8 cellular contexts compared by ENCODE assay signal in the genomic region with DNA sequence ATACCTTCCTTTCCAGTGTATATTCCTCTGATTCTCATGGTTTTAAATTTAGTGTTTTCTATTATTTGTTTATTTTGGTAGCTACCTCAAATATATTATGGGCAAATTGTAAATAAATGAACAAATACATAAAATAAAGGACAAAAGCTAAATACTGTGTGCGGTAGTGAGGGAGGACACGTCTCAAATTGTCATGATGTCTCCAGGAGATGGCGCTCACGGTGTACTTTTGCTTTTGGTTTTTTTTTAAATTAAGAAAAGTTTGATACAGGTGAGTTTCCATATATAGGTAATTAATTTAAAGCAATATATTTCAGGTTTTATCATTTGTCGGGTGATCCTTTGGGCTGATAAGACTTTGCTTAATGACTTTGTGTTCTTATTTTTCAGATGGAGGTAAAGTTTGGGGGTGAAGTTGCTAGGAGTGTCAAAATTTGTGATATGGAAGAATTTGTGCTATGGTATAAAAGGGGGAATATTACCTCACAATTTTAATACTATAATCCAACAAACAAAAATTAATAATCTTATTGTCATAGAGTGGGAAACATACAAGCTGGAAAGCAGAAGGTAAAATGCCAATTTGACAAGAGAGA.
A peak's percentile ranks its signal among the peaks of the same experiment; 100 is the strongest.
DNase-seq lines count a peak whose midpoint lies in the region; ATAC-seq, FAIRE-seq and TF ChIP-seq lines count a peak whose summit lies in the region.

No MANE protein-coding gene starts in this region.

- POLR2A ChIA-PET in K562 (lab: Yijun Ruan, JAX), result no interaction called here

- intact Hi-C loops in K562 (cut with micrococcal nuclease) (loop anchor here (1.0 kb wide), 1 partner anchor 684 kb away; no protein-coding TSS in a partner anchor), thyroid gland (cut with DNase I) (no loop called here)

- no peak for ATAC-seq in K562
- ATAC-seq in activated T-helper 17 cell treated with anti-CD3 and anti-CD28 coated beads, Interleukin-2, amount 50 U/mL, for 72 hours (replicated peaks), result no peak

- H4K20me1 ChIP-seq in K562 (replicated peaks; ENCODE audit: control insufficient read depth, insufficient read depth, low read length), result no peaks in the 10 kb centered on the region

- TF ChIP-seq EP300 in K562 (IDR thresholded peaks at IDR 0.05; ENCODE audit: low read length), result no peak

- DNase-seq in KBM-7, result peak; percentile 35
- DNase-seq in K562 (ENCODE audit: extremely low read depth in 1 of 4, low spot score in 3 of 4), result peak; percentile 19 to 55 (median 40)
- peak; percentile 22 for DNase-seq in midbrain (lab: John Stamatoyannopoulos, UW)
- no peak for DNase-seq in thyroid gland
- DNase-seq in germinal center (ENCODE audit: low spot score), result no peak
- DNase-seq in activated naive CD4-positive, alpha-beta T cell (lab: John Stamatoyannopoulos, UW), result no peak

- no peak overlapping the region for H3K27ac Mint-ChIP-seq in activated T-helper 17 cell treated with anti-CD3 and anti-CD28 coated beads, Interleukin-2, amount 50 U/mL, for 72 hours

- no peaks in the 10 kb centered on the region for H3K4me1 Mint-ChIP-seq in activated T-helper 17 cell treated with anti-CD3 and anti-CD28 coated beads, Interleukin-2, amount 50 U/mL, for 72 hours

- TF ChIP-seq POLR2A in K562 (conservative IDR thresholded peaks at IDR 0.05) (no peak), thyroid gland (IDR thresholded peaks at IDR 0.05) (no peak)

- no TSS peak for BruUV-seq in K562 (replicated peaks; lab: Mats Ljungman, UMichigan)

- H3K27ac ChIP-seq in K562 (ENCODE audit: extremely low read depth, low read depth, low read length) (no peak overlapping the region), thyroid gland (no peak overlapping the region)

- H3K9me3 Mint-ChIP-seq in activated T-helper 17 cell treated with anti-CD3 and anti-CD28 coated beads, Interleukin-2, amount 50 U/mL, for 72 hours, result peaks cover 10% of the 10 kb centered on the region

- no peak overlapping the region for H3K4me3 Mint-ChIP-seq in activated T-helper 17 cell treated with anti-CD3 and anti-CD28 coated beads, Interleukin-2, amount 50 U/mL, for 72 hours

- CTCF ChIA-PET in K562 (lab: Yijun Ruan, JAX; ENCODE audit: low intra/inter-chr PET ratio), result no interaction called here

- H3K9me3 ChIP-seq in K562 (replicated peaks; ENCODE audit: control insufficient read depth, insufficient read depth, low read depth, low read length), result no peaks in the 10 kb centered on the region; the same call in 1 of the 2 replicates
- no peaks in the 10 kb centered on the region for H3K9me3 ChIP-seq in thyroid gland

- TF ChIP-seq CTCF in K562 (IDR thresholded peaks at IDR 0.05 in 2 of 3, conservative IDR thresholded peaks at IDR 0.05 in 1 of 3; ENCODE audit: insufficient read depth in 2 of 3, low read depth in 1 of 3, low read length in 3 of 3) (peak in 2 of 3 experiments; percentile 42 to 46; a peak in 3 of 6 replicates), thyroid gland (IDR thresholded peaks at IDR 0.05) (peak in 2 of 6 experiments; percentile 10 to 16)

- no peaks in the 10 kb centered on the region for H3K79me2 ChIP-seq in K562 (ENCODE audit: control insufficient read depth, insufficient read depth, low read length)

- in situ Hi-C loops in KBM-7 (cut with MboI; ENCODE audit: low pct_unique_long_range_greater_than_20kb, low sequenced_read_pairs) (no loop called here), K562 (cut with MboI) (no loop called here)

- peak; percentile 31 to 44 for TF ChIP-seq RAD21 in K562 (CRISPR knock-in tag; conservative IDR thresholded peaks at IDR 0.05 in 1 of 2, IDR thresholded peaks at IDR 0.05 in 1 of 2)

- no peaks in the 10 kb centered on the region for H3K4me1 ChIP-seq in K562 (replicated peaks in 1 of 2; ENCODE audit: control insufficient read depth in 2 of 2, insufficient read depth in 2 of 2, low read length in 2 of 2)
- H3K4me1 ChIP-seq in thyroid gland, result no peaks in the 10 kb centered on the region

- H3K4me2 ChIP-seq in K562 (ENCODE audit: insufficient read depth, low read length), result no peak overlapping the region

- 5% methylated on average over 5 of the region's 5 CpGs for WGBS in K562 (ENCODE audit: insufficient coverage, low coverage, missing lambda C conversion rate)
- 24 to 27% methylated on average over 5 of the region's 5 CpGs for WGBS in thyroid gland, 2 donors

- H3K9me1 ChIP-seq in K562 (ENCODE audit: control insufficient read depth, insufficient read depth, low read length), result no peaks in the 10 kb centered on the region

- H3K27me3 ChIP-seq in K562 (ENCODE audit: control insufficient read depth in 2 of 2, insufficient read depth in 2 of 2, low read length in 2 of 2), result no peaks in the 10 kb centered on the region
- H3K27me3 ChIP-seq in thyroid gland, result no peaks in the 10 kb centered on the region

- H3K4me3 ChIP-seq in K562 (no peak overlapping the region), thyroid gland (replicated peaks in 1 of 3) (no peak overlapping the region)

- no peaks in the 10 kb centered on the region for H3K36me3 Mint-ChIP-seq in activated T-helper 17 cell treated with anti-CD3 and anti-CD28 coated beads, Interleukin-2, amount 50 U/mL, for 72 hours (ENCODE audit: low read depth)

- H3K9ac ChIP-seq in K562 (ENCODE audit: insufficient read depth in 1 of 2, low read depth in 2 of 2, low read length in 2 of 2), result no peak overlapping the region

- H3K27me3 Mint-ChIP-seq in activated T-helper 17 cell treated with anti-CD3 and anti-CD28 coated beads, Interleukin-2, amount 50 U/mL, for 72 hours, result no peaks in the 10 kb centered on the region

- H3K36me3 ChIP-seq in K562 (ENCODE audit: control insufficient read depth, insufficient read depth, low read length), result no peaks in the 10 kb centered on the region
- no peaks in the 10 kb centered on the region for H3K36me3 ChIP-seq in thyroid gland

- FAIRE-seq in G401.6 (lab: Jason Lieb, UNC) (peak; percentile 88), K562 (lab: Jason Lieb, UNC) (no peak)

- no peak overlapping the region for H2AFZ ChIP-seq in K562 (ENCODE audit: low read depth, low read length)

TF ChIP-seq in K562, 482 proteins besides CTCF, POLR2A, EP300 and RAD21:
- TF ChIP-seq, protein P1, sequence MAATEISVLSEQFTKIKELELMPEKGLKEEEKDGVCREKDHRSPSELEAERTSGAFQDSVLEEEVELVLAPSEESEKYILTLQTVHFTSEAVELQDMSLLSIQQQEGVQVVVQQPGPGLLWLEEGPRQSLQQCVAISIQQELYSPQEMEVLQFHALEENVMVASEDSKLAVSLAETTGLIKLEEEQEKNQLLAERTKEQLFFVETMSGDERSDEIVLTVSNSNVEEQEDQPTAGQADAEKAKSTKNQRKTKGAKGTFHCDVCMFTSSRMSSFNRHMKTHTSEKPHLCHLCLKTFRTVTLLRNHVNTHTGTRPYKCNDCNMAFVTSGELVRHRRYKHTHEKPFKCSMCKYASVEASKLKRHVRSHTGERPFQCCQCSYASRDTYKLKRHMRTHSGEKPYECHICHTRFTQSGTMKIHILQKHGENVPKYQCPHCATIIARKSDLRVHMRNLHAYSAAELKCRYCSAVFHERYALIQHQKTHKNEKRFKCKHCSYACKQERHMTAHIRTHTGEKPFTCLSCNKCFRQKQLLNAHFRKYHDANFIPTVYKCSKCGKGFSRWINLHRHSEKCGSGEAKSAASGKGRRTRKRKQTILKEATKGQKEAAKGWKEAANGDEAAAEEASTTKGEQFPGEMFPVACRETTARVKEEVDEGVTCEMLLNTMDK (IDR thresholded peaks at IDR 0.05; ENCODE audit: borderline replicate concordance, insufficient read depth, low read depth, low read length, poor library complexity, severe bottlenecking), result no peak
- peak; percentile 55; the same call in 1 of the 2 replicates for TF ChIP-seq ZNF384 (IDR thresholded peaks at IDR 0.05; ENCODE audit: low read depth, low read length)
TF ChIP-seq in K562: peak in this region for 1.

Comparison
In these comparisons a context has a peak if more than half of its experiments do, and no peak if none do; other contexts are left out.
1. DNase-seq: peak in KBM-7 (single experiment), K562 (4 of 4) and midbrain (single experiment); none in thyroid gland (0 of 2), germinal center (single experiment) and activated naive CD4-positive, alpha-beta T cell (0 of 4).